22 cellular contexts compared by ENCODE assay signal in the genomic region with DNA sequence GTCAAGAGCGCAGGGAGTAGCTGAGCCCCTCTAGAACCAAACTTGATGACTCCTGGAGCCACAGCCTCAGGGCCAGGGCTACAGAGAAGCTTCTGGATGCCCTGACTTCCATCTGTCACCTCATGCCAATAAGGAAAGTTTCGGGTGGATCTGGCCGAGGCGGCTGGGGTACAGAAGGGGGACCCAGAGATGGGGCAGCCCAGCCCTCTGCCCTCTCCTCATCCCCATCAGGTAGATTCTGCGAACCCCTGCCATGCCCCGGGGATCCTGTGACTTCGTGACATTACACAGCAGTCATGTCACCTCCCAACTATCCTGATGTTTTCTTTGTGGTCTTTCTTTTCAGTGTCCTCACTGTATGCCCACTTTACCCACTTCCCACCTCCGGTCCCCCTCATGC.
"Had no signal": no experiment of that assay in that cellular context is flagged by ENCODE, and none has a peak within 500 bp of the region (broad histone marks: within the 10 kb centered on the region; RNA-seq: fewer than 3 reads in every experiment).

No MANE protein-coding gene starts in this region.

- H3K27me3 Mint-ChIP-seq: activated CD4-positive, alpha-beta memory T cell treated with anti-CD3 and anti-CD28 coated beads, Interleukin-2, amount 10 ng/mL, durations not matched to agents 7 days and 5 days; activated naive CD8-positive, alpha-beta T cell treated with anti-CD3 and anti-CD28 coated beads, Interleukin-2, amount 10 ng/mL, durations not matched to agents 7 days and 5 days; central memory CD8-positive, alpha-beta T cell had no signal

- H3K4me3 Mint-ChIP-seq: activated CD4-positive, alpha-beta memory T cell treated with anti-CD3 and anti-CD28 coated beads, Interleukin-2, amount 10 ng/mL, durations not matched to agents 7 days and 5 days; activated naive CD8-positive, alpha-beta T cell treated with anti-CD3 and anti-CD28 coated beads, Interleukin-2, amount 10 ng/mL, durations not matched to agents 7 days and 5 days; central memory CD8-positive, alpha-beta T cell; nephron; WTC11 had no signal

- H3K9me3 ChIP-seq: colonic mucosa, lower lobe of right lung, prostate gland, right atrium auricular region, SK-N-SH had no signal

- H3K9me3 Mint-ChIP-seq: activated CD4-positive, alpha-beta memory T cell treated with anti-CD3 and anti-CD28 coated beads, Interleukin-2, amount 10 ng/mL, durations not matched to agents 7 days and 5 days; central memory CD8-positive, alpha-beta T cell; nephron had no signal

- ATAC-seq: left colon, lower lobe of right lung, WTC11 had no signal

- H3K4me1 Mint-ChIP-seq: activated CD4-positive, alpha-beta memory T cell treated with anti-CD3 and anti-CD28 coated beads, Interleukin-2, amount 10 ng/mL, durations not matched to agents 7 days and 5 days; activated naive CD8-positive, alpha-beta T cell treated with anti-CD3 and anti-CD28 coated beads, Interleukin-2, amount 10 ng/mL, durations not matched to agents 7 days and 5 days had no signal

- H3K27ac Mint-ChIP-seq: activated CD4-positive, alpha-beta memory T cell treated with anti-CD3 and anti-CD28 coated beads, Interleukin-2, amount 10 ng/mL, durations not matched to agents 7 days and 5 days; activated naive CD8-positive, alpha-beta T cell treated with anti-CD3 and anti-CD28 coated beads, Interleukin-2, amount 10 ng/mL, durations not matched to agents 7 days and 5 days; WTC11 had no signal

- DNase-seq: activated CD4-positive, alpha-beta memory T cell treated with anti-CD3 and anti-CD28 coated beads, Interleukin-2, amount 10 ng/mL, durations not matched to agents 7 days and 5 days; activated CD4-positive, alpha-beta T cell treated with anti-CD3 and anti-CD28 coated beads for 4 hours; activated CD8-positive, alpha-beta memory T cell treated with anti-CD3 and anti-CD28 coated beads, Interleukin-2, amount 50 U/mL, for 48 hours; activated naive CD8-positive, alpha-beta T cell treated with anti-CD3 and anti-CD28 coated beads, Interleukin-2, amount 10 ng/mL, durations not matched to agents 7 days and 5 days; activated T-cell treated with anti-CD3 and anti-CD28 coated beads, Interleukin-2, amount 50 U/mL, for 48 hours; aorta; brain microvascular endothelial cell; colonic mucosa; erythroblast; foreskin melanocyte; glutamatergic neuron; hypothalamus; islet precursor cell; left colon; lower lobe of right lung; occipital lobe; SK-N-SH had no signal
